In the genomic region with DNA sequence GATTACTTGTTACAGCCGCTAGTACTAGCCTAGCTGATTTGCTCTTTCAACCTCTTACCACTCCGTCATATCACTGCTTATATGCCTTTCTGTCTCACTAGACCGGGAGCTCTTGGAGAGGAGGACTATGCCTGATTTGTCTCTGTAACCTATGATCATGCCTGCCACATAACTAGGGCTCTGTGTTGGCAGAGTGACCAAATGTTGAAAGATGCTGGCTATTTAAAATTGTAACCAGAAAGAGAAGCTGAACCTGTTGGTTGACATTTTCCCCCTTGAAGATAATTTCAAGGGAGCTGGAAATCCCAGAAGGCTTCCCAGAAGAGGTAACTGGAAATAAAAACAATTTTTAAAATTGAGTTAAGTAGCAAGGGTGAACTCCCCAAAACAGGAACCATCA, we compare ENCODE assay signal across 23 cellular contexts.
"Had no signal": no experiment of that assay in that cellular context is flagged by ENCODE, and none has a peak within 500 bp of the region (broad histone marks: within the 10 kb centered on the region; RNA-seq: fewer than 3 reads in every experiment).

No MANE protein-coding gene starts in this region.

- H3K27ac ChIP-seq: colonic mucosa, epithelial cell of prostate, esophagus squamous epithelium, gastrocnemius medialis, heart right ventricle, left lung, lower lobe of right lung had no signal

- H3K4me1 ChIP-seq: colonic mucosa, esophagus squamous epithelium, gastrocnemius medialis, left lung, lower lobe of right lung had no signal

- H3K9me3 Mint-ChIP-seq: dendritic cell treated with granulocyte-macrophage colony-stimulating factor and Interleukin-4, amounts not matched to agents 40 ng/mL and 50 ng/mL, for 4 days; endodermal cell had no signal

- H3K27ac Mint-ChIP-seq: dendritic cell treated with granulocyte-macrophage colony-stimulating factor and Interleukin-4, amounts not matched to agents 40 ng/mL and 50 ng/mL, for 4 days; effector memory CD8-positive, alpha-beta T cell; endodermal cell had no signal

- H3K4me3 Mint-ChIP-seq: dendritic cell treated with granulocyte-macrophage colony-stimulating factor and Interleukin-4, amounts not matched to agents 40 ng/mL and 50 ng/mL, for 4 days; effector memory CD8-positive, alpha-beta T cell; endodermal cell had no signal

- DNase-seq: colonic mucosa; cortex of kidney; effector CD8-positive, alpha-beta T cell; effector memory CD8-positive, alpha-beta T cell; endodermal cell; erythroblast; esophagus squamous epithelium; foreskin fibroblast; foreskin melanocyte; gastrocnemius medialis; glutamatergic neuron; head of caudate nucleus; heart right ventricle; hippocampal formation; left cardiac atrium; left lung; left ventricle myocardium superior; lower lobe of right lung; mesenchymal stem cell; midbrain had no signal

- H3K27me3 ChIP-seq: colonic mucosa, gastrocnemius medialis had no signal

- ATAC-seq: effector memory CD8-positive, alpha-beta T cell; esophagus mucosa; gastrocnemius medialis; heart right ventricle; left cardiac atrium; left lung; left ventricle myocardium superior; lower lobe of right lung had no signal

- H3K36me3 ChIP-seq: colonic mucosa, esophagus squamous epithelium, gastrocnemius medialis, heart right ventricle, left lung, lower lobe of right lung had no signal

- H3K4me3 ChIP-seq: colonic mucosa, esophagus squamous epithelium, gastrocnemius medialis, heart right ventricle, left lung, lower lobe of right lung had no signal

- H3K9me3 ChIP-seq: colonic mucosa, esophagus squamous epithelium, gastrocnemius medialis, heart right ventricle, left lung, lower lobe of right lung had no signal
